ENCODE assay signal across 10 cellular contexts in the genomic region with DNA sequence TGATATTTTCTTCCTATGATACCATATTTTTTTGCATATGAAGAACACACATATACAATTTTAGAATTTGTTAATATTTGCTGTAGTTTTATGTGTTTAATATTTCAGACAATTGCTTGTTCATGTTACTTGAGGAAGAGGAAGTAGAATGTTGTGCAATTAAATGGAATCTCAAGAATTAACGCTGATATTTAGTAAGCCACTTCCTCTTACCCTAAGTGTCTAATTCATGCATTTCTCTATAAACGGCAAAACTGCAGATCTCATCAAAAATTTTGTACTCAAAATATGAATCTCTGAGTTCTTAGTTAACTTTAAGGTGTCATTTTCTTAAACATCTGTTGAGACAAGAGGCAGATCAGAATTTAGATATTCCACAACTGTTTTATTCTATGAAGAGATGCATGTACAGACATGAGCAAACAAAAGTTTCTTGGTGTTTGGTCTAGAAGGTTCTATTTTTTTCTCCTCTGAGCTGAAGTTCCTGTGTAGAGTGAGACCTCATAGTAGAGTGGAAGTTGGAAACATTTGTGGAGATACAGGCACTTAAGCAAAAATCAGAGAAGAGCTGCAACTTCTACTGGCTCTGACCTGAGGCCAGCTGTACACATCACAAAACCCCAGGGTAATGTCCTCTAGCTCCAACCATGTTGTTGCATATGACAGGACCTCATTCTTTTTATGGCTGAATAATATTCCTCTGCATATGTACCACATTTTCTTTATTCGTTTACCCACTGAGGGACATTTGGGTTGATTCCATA. TPM values are rescaled to one million over a fixed set of nuclear protein-coding genes. Genes with fewer than 3 reads are reported as not detected.
DNase-seq lines count a peak whose midpoint lies in the region; ATAC-seq lines count a peak whose summit lies in the region.
"Had no signal": no experiment of that assay in that cellular context is flagged by ENCODE, and none has a peak within 500 bp of the region (broad histone marks: within the 10 kb centered on the region; RNA-seq: fewer than 3 reads in every experiment).

No MANE protein-coding gene starts in this region.

- H3K9me3 ChIP-seq in skeletal muscle satellite cell (replicated peaks; ENCODE audit: low read length): no peaks in the 10 kb centered on the region
- H3K9me3 ChIP-seq in aorta (ENCODE audit: control insufficient read depth, low read length): no peaks in the 10 kb centered on the region

- H3K27me3 ChIP-seq in skeletal muscle satellite cell (ENCODE audit: control insufficient read depth, insufficient read depth, low read length) (no peaks in the 10 kb centered on the region), aorta (ENCODE audit: control insufficient read depth in 1 of 2, insufficient read depth in 2 of 2, low read length in 1 of 2) (no peaks in the 10 kb centered on the region)

- peak; percentile 40 for DNase-seq in KBM-7
- DNase-seq in SKM-1 treated with dmso at 0.1 percent for 144 hours (lab: John Stamatoyannopoulos, UW; ENCODE audit: unreplicated experiment): peak; percentile 93
- peak; percentile 52 for DNase-seq in glomerular visceral epithelial cell (ENCODE audit: extremely low spot score)
- DNase-seq in NCI-H748 (lab: John Stamatoyannopoulos, UW; ENCODE audit: unreplicated experiment): no peak
- no peak for DNase-seq in activated naive CD4-positive, alpha-beta T cell treated with Interleukin-2 at 50 U/mL for 16 hours
- DNase-seq in aorta: no peak
- DNase-seq in hippocampal formation (lab: John Stamatoyannopoulos, UW): no peak
- DNase-seq: stimulated activated naive CD8-positive, alpha-beta T cell treated with anti-CD3 and anti-CD28 coated beads, Interleukin-15, amount 100 ng/mL, for 72 hours had no signal

- no peak overlapping the region for H3K27ac ChIP-seq in aorta (ENCODE audit: low read depth in 1 of 2, low read length in 2 of 2)

- peak overlapping the region; percentile 45 for H3K4me2 ChIP-seq in skeletal muscle satellite cell (ENCODE audit: low read length)

- H3K4me3 ChIP-seq in skeletal muscle satellite cell (ENCODE audit: low read length) (peak overlapping the region; percentile 3), aorta (ENCODE audit: low read length in 2 of 2) (no peak overlapping the region)

- 41 to 60% methylated on average over 3 of the region's 3 CpGs for WGBS in aorta, 2 donors

- peaks cover 80% of the 10 kb centered on the region for H3K4me1 ChIP-seq in skeletal muscle satellite cell (ENCODE audit: control insufficient read depth, insufficient read depth, low read length)
- H3K4me1 ChIP-seq in aorta (ENCODE audit: control insufficient read depth in 1 of 2, insufficient read depth in 2 of 2, low read length in 2 of 2): peaks cover 0 to 14% of the 10 kb centered on the region in 2 donors

- no peaks in the 10 kb centered on the region for H3K36me3 ChIP-seq in skeletal muscle satellite cell (ENCODE audit: insufficient read depth, low read length)
- H3K36me3 ChIP-seq in aorta (ENCODE audit: control insufficient read depth in 1 of 2, insufficient read depth in 2 of 2, low read length in 1 of 2): no peaks in the 10 kb centered on the region

- ATAC-seq in aorta (ENCODE audit: low FRiP score): no peak
- ATAC-seq: stimulated activated naive CD8-positive, alpha-beta T cell treated with anti-CD3 and anti-CD28 coated beads, Interleukin-15, amount 100 ng/mL, for 72 hours had no signal

- H3K9ac ChIP-seq in skeletal muscle satellite cell (ENCODE audit: low read depth, low read length): peak overlapping the region; percentile 63

- intact Hi-C loops in aorta (cut with DNase I): no loop called here

- in situ Hi-C loops in KBM-7 (cut with MboI; ENCODE audit: low pct_unique_long_range_greater_than_20kb, low sequenced_read_pairs): no loop called here

RNA-seq across cellular contexts. Expression of a gene that starts 16.6 kb away (rescaled TPM):
- 1,248 and 1,783 TPM in 2 replicates for total RNA-seq in skeletal muscle satellite cell (2012; rRNA removed)
- 100 to 1,000 TPM; 322 to 335 TPM for total RNA-seq in aorta
- 10 to 100 TPM; 83.3 to 92.4 TPM for polyA plus RNA-seq in aorta

RNA-seq across cellular contexts. Expression of a gene that starts 57.4 kb away (rescaled TPM):
- not detected in 2 replicates for total RNA-seq in skeletal muscle satellite cell (2012; rRNA removed)
- not detected for total RNA-seq in aorta
- polyA plus RNA-seq in aorta: not detected
- total RNA-seq: cerebellum had no signal

Comparison
In these comparisons a context has a peak if more than half of its experiments do, and no peak if none do; other contexts are left out.
1. DNase-seq: peak in KBM-7 (single experiment), SKM-1 treated with dmso at 0.1 percent for 144 hours (single experiment) and glomerular visceral epithelial cell (single experiment); none in NCI-H748 (single experiment), activated naive CD4-positive, alpha-beta T cell treated with Interleukin-2 at 50 U/mL for 16 hours (single experiment), aorta (0 of 2) and hippocampal formation (0 of 2).